In genomic region chr6:91864911-91865310, GRCh38 we compare ENCODE assay signal across 17 cellular contexts.
DNase-seq lines count a peak whose midpoint lies in the region; ATAC-seq and TF ChIP-seq lines count a peak whose summit lies in the region.
"Had no signal": no experiment of that assay in that cellular context is flagged by ENCODE, and none has a peak within 500 bp of the region (broad histone marks: within the 10 kb centered on the region; RNA-seq: fewer than 3 reads in every experiment).

No MANE protein-coding gene starts in this region.

- H3K9me3 ChIP-seq in RWPE2 (ENCODE audit: severe bottlenecking) (no peaks in the 10 kb centered on the region), trophoblast cell (ENCODE audit: insufficient read depth, low read depth, low read length) (no peaks in the 10 kb centered on the region)
- H3K9me3 ChIP-seq: BLaER1, Caco-2 had no signal

- H3K27ac ChIP-seq in RWPE2 (ENCODE audit: poor library complexity, severe bottlenecking) (no peak overlapping the region), foreskin keratinocyte (no peak overlapping the region), trophoblast cell (ENCODE audit: low read depth, low read length) (no peak overlapping the region)
- H3K27ac ChIP-seq: BLaER1, HL-60 had no signal

- H2AK5ac ChIP-seq in trophoblast cell (ENCODE audit: low read length), result no peak overlapping the region

- no peak overlapping the region for H4K8ac ChIP-seq in trophoblast cell (ENCODE audit: low read depth, low read length)

- H3K27me3 ChIP-seq in RWPE2 (ENCODE audit: insufficient read depth, poor library complexity, severe bottlenecking) (no peaks in the 10 kb centered on the region), foreskin keratinocyte (no peaks in the 10 kb centered on the region), trophoblast cell (ENCODE audit: insufficient read depth, low read length) (no peaks in the 10 kb centered on the region)
- H3K27me3 ChIP-seq: BLaER1 had no signal

- H3K27ac Mint-ChIP-seq in immature natural killer cell, result no peak overlapping the region
- H3K27ac Mint-ChIP-seq: CD8-positive, alpha-beta memory T cell; H9; HFFc6 had no signal

- H3K36me3 Mint-ChIP-seq in immature natural killer cell, result peaks cover 0 to under 1% (median 0%) of the 10 kb centered on the region in 3 donors
- H3K36me3 Mint-ChIP-seq: CD8-positive, alpha-beta memory T cell had no signal

- H3K4me3 Mint-ChIP-seq in immature natural killer cell, result no peak overlapping the region
- H3K4me3 Mint-ChIP-seq: CD8-positive, alpha-beta memory T cell; H9; HFFc6 had no signal

- no peaks in the 10 kb centered on the region for H3K79me2 ChIP-seq in trophoblast cell (ENCODE audit: control insufficient read depth, insufficient read depth, low read length, poor library complexity)

- no peak overlapping the region for H2BK5ac ChIP-seq in trophoblast cell (ENCODE audit: low read depth, low read length, poor library complexity)

- H3K14ac ChIP-seq in trophoblast cell (ENCODE audit: low read length), result no peak overlapping the region

- H3K4me1 ChIP-seq in RWPE2 (ENCODE audit: insufficient read depth, poor library complexity, severe bottlenecking) (no peaks in the 10 kb centered on the region), foreskin keratinocyte (peaks cover 11% of the 10 kb centered on the region), trophoblast cell (ENCODE audit: control insufficient read depth in 1 of 2, insufficient read depth in 2 of 2, low read length in 2 of 2) (no peaks in the 10 kb centered on the region)
- H3K4me1 ChIP-seq: BLaER1, Caco-2 had no signal

- H2AFZ ChIP-seq in trophoblast cell (ENCODE audit: insufficient read depth, low read length, poor library complexity), result no peak overlapping the region

- no CpG with 5 or more reads among the region's 2 CpGs for WGBS in trophoblast cell (ENCODE audit: extremely low coverage, insufficient coverage, insufficient read length)

- DNase-seq in DMS53 (lab: John Stamatoyannopoulos, UW) (peak; percentile 5), DMS53 treated with DMSO at 0.1 percent for 48 hours (lab: John Stamatoyannopoulos, UW; ENCODE audit: unreplicated experiment) (no peak), RWPE2 (ENCODE audit: low spot score) (no peak), foreskin keratinocyte (peak; percentile 47 to 73), trophoblast cell (peak; percentile 2 to 57), T-helper 1 cell (no peak), immature natural killer cell (no peak)
- DNase-seq: 8988T; AML-193; Caco-2; CD8-positive, alpha-beta memory T cell; GOT3; H9; HFFc6 had no signal

- TF ChIP-seq CTCF in RWPE2 (IDR thresholded peaks at IDR 0.05; ENCODE audit: poor library complexity, severe bottlenecking) (no peak), foreskin keratinocyte (conservative IDR thresholded peaks at IDR 0.05) (no peak)

- no peak overlapping the region for H2BK120ac ChIP-seq in trophoblast cell (ENCODE audit: insufficient read depth, low read length, poor library complexity)

- no peaks in the 10 kb centered on the region for H3K4me1 Mint-ChIP-seq in immature natural killer cell
- H3K4me1 Mint-ChIP-seq: CD8-positive, alpha-beta memory T cell had no signal

- no peak overlapping the region for H3K9ac ChIP-seq in trophoblast cell (ENCODE audit: low read length)
- H3K9ac ChIP-seq: BLaER1 had no signal

- H3K4me3 ChIP-seq in RWPE2 (ENCODE audit: severe bottlenecking) (no peak overlapping the region), trophoblast cell (ENCODE audit: low read depth, low read length) (no peak overlapping the region)
- H3K4me3 ChIP-seq: BLaER1 had no signal

- ATAC-seq in RWPE2 (ENCODE audit: low read depth), result peak; percentile 86
- ATAC-seq in foreskin keratinocyte, result peak; percentile 97
- ATAC-seq in HG03045 (IDR thresholded peaks at IDR 0.05; ENCODE audit: unreplicated experiment), result no peak

- no peak overlapping the region for H4K91ac ChIP-seq in trophoblast cell (ENCODE audit: low read depth, low read length)

- H3K18ac ChIP-seq in trophoblast cell (ENCODE audit: low read length), result no peak overlapping the region

- no peak overlapping the region for H3K23ac ChIP-seq in trophoblast cell (ENCODE audit: low read length)

- H3K27me3 Mint-ChIP-seq in immature natural killer cell (ENCODE audit: low read depth in 3 of 3), result peaks cover 0 to 2% (median 0%) of the 10 kb centered on the region in 3 donors
- H3K27me3 Mint-ChIP-seq: CD8-positive, alpha-beta memory T cell had no signal

- no peaks in the 10 kb centered on the region for H3K79me1 ChIP-seq in trophoblast cell (ENCODE audit: low read length)

- no peak overlapping the region for H3K4ac ChIP-seq in trophoblast cell (ENCODE audit: low read depth, low read length)

- H3K4me2 ChIP-seq in trophoblast cell (ENCODE audit: low read length), result no peak overlapping the region
- H3K4me2 ChIP-seq: BLaER1 had no signal

- no peak overlapping the region for H4K12ac ChIP-seq in trophoblast cell (ENCODE audit: low read depth, low read length)

- H3K36me3 ChIP-seq in RWPE2 (ENCODE audit: low read depth), result no peaks in the 10 kb centered on the region
- H3K36me3 ChIP-seq in trophoblast cell (ENCODE audit: control insufficient read depth in 1 of 2, insufficient read depth in 2 of 2, low read length in 2 of 2), result no peaks in the 10 kb centered on the region
- H3K36me3 ChIP-seq: BLaER1 had no signal

- H3K9me3 Mint-ChIP-seq in immature natural killer cell, result peaks cover 5 to 40% (median 15%) of the 10 kb centered on the region in 6 donors
- H3K9me3 Mint-ChIP-seq: H9 had no signal

- H2BK12ac ChIP-seq in trophoblast cell (ENCODE audit: low read length), result no peak overlapping the region

Comparison
In these comparisons a context has a peak if more than half of its experiments do, and no peak if none do; other contexts are left out.
1. DNase-seq: peak in DMS53 (single experiment), foreskin keratinocyte (2 of 2) and trophoblast cell (2 of 2); none in DMS53 treated with DMSO at 0.1 percent for 48 hours (single experiment), RWPE2 (single experiment), T-helper 1 cell (0 of 5) and immature natural killer cell (0 of 3).